Comparison of ENCODE assay signal across 8 cellular contexts in genomic region chr12:123384318-123384993, GRCh38. TPM values are rescaled to one million over a fixed set of nuclear protein-coding genes. Genes with fewer than 3 reads are reported as not detected.
DNase-seq lines count a peak whose midpoint lies in the region; ATAC-seq and TF ChIP-seq lines count a peak whose summit lies in the region.

No MANE protein-coding gene starts in this region.

- H3K4me1 Mint-ChIP-seq in T-cell = peaks cover 19 to 25% (median 25%) of the 10 kb centered on the region in 3 donors
- H3K4me1 Mint-ChIP-seq in endodermal cell = peaks cover 10% of the 10 kb centered on the region

- H3K4me3 Mint-ChIP-seq in T-cell (peak overlapping the region; percentile 87 to 96 (median 89)), endodermal cell (peak overlapping the region; percentile 90)

- no peak for TF ChIP-seq RAD21 in neural cell (conservative IDR thresholded peaks at IDR 0.05)

- H3K4me1 ChIP-seq in endodermal cell (ENCODE audit: control insufficient read depth, insufficient read depth, low read length) = peaks cover 4% of the 10 kb centered on the region

- H3K27me3 ChIP-seq in endodermal cell (ENCODE audit: control insufficient read depth, insufficient read depth, low read length, poor library complexity, severe bottlenecking) (no peaks in the 10 kb centered on the region), neural cell (ENCODE audit: insufficient read depth, low read depth, low read length) (no peaks in the 10 kb centered on the region)

- peak overlapping the region; percentile 46 for H2AFZ ChIP-seq in neural cell (ENCODE audit: low read depth, low read length)

- POLR2A ChIA-PET in T-cell (lab: Charles Lee) = interaction anchor here in 1 of 2 donors (0.6 to 1.4 kb wide), 3 partner anchors 19 to 884 kb away, joined by 3 to 6 read pairs (median 4); partner anchors contain the start of gene ZCCHC8

- H3K27ac ChIP-seq in endodermal cell (ENCODE audit: low read depth, low read length) (peak overlapping the region; percentile 30), neural cell (ENCODE audit: low read length) (no peak overlapping the region)

- H3K4me2 ChIP-seq in neural cell (ENCODE audit: low read length) = peak overlapping the region; percentile 49

- in situ Hi-C loops in ACHN (cut with HindIII; ENCODE audit: low pct_ligation_motif_present, low pct_unique_long_range_greater_than_20kb, low sequenced_read_pairs) = no loop called here

- peaks cover 4% of the 10 kb centered on the region for H3K79me2 ChIP-seq in neural cell (replicated peaks; ENCODE audit: insufficient read depth, low read length)

- CTCF ChIA-PET in T-cell (lab: Charles Lee) = interaction anchor here in 1 of 2 donors (0.6 to 1.5 kb wide), 6 partner anchors 19 to 858 kb away, joined by 3 to 14 read pairs (median 3); partner anchors contain the start of genes RSRC2 and SBNO1

- TF ChIP-seq EP300 in neural cell (conservative IDR thresholded peaks at IDR 0.05; ENCODE audit: poor library complexity, severe bottlenecking) = no peak

- DNase-seq in ACHN (peak; percentile 58), T-cell (peak in 2 of 34 experiments; percentile 6 to 11), endodermal cell (peak; percentile 76), NCI-H2107 treated with DMSO at 0.1 percent for 48 hours (lab: John Stamatoyannopoulos, UW; ENCODE audit: unreplicated experiment) (no peak)

- no peaks in the 10 kb centered on the region for H3K9me2 ChIP-seq in neural cell (ENCODE audit: insufficient read depth, low read length)

- H3K9ac ChIP-seq in endodermal cell (ENCODE audit: extremely low read depth, low read length, poor library complexity, severe bottlenecking) = peak overlapping the region; percentile 54
- H3K9ac ChIP-seq in neural cell (ENCODE audit: low read length) = peak overlapping the region; percentile 21

- H3K36me3 ChIP-seq in endodermal cell (ENCODE audit: control insufficient read depth, insufficient read depth, low read length) (no peaks in the 10 kb centered on the region), neural cell (ENCODE audit: insufficient read depth, low read length) (no peaks in the 10 kb centered on the region)

- H3K27me3 Mint-ChIP-seq in T-cell = no peaks in the 10 kb centered on the region
- no peaks in the 10 kb centered on the region for H3K27me3 Mint-ChIP-seq in endodermal cell (ENCODE audit: insufficient read depth)

- 0 to 3% methylated on average over 25 to 39 of the region's 41 CpGs for WGBS in endodermal cell (ENCODE audit: insufficient coverage in 1 of 2, insufficient read length in 1 of 2), 2 experiments

- H3K4me3 ChIP-seq in GM12875 (ENCODE audit: low read depth, low read length) = peak overlapping the region; percentile 86
- peak overlapping the region; percentile 89 for H3K4me3 ChIP-seq in endodermal cell (ENCODE audit: low read length)
- H3K4me3 ChIP-seq in neural cell (ENCODE audit: low read length) = peak overlapping the region; percentile 81

- no peaks in the 10 kb centered on the region for H3F3A ChIP-seq in neural cell (ENCODE audit: insufficient read depth, low read length, poor library complexity, severe bottlenecking)

- TF ChIP-seq CTCF in GM12875 (IDR thresholded peaks at IDR 0.05; ENCODE audit: borderline replicate concordance, insufficient read depth, low read depth, low read length) (peak; percentile 11; the same call in 1 of the 2 replicates), endodermal cell (conservative IDR thresholded peaks at IDR 0.05) (peak; percentile 12), neural cell (IDR thresholded peaks at IDR 0.05; ENCODE audit: poor library complexity, severe bottlenecking) (no peak)

- H3K9me3 ChIP-seq in endodermal cell (ENCODE audit: control insufficient read depth, low read length) (no peaks in the 10 kb centered on the region), neural cell (ENCODE audit: low read length) (no peaks in the 10 kb centered on the region)

- no peaks in the 10 kb centered on the region for H3K9me3 Mint-ChIP-seq in T-cell
- no peaks in the 10 kb centered on the region for H3K9me3 Mint-ChIP-seq in endodermal cell

- peak in 3 of 4 experiments; percentile 8 to 9 (median 8) for ATAC-seq in T-cell (replicated peaks in 1 of 4)
- no peak for ATAC-seq in HG02840 (IDR thresholded peaks at IDR 0.05; ENCODE audit: low FRiP score, unreplicated experiment)
- no peak for ATAC-seq in GM21619 (IDR thresholded peaks at IDR 0.05; ENCODE audit: unreplicated experiment)

- H4K20me1 ChIP-seq in neural cell (ENCODE audit: insufficient read depth) = no peaks in the 10 kb centered on the region

- H3K36me3 Mint-ChIP-seq in T-cell (no peaks in the 10 kb centered on the region), endodermal cell (ENCODE audit: low read depth) (no peaks in the 10 kb centered on the region)

- H3K27ac Mint-ChIP-seq in T-cell (peak overlapping the region in 1 of 2 donors; percentile 61), endodermal cell (peak overlapping the region; percentile 26)

TF ChIP-seq in neural cell, 6 proteins besides CTCF, POLR2A, EP300 and RAD21:
- TF ChIP-seq POLR2AphosphoS5 (IDR thresholded peaks at IDR 0.05) = no peak
- peak; percentile 38 for TF ChIP-seq MXI1 (conservative IDR thresholded peaks at IDR 0.05; ENCODE audit: poor library complexity, severe bottlenecking)

RNA-seq across cellular contexts. Expression of gene KMT5A, which starts 0.5 kb away (rescaled TPM):
- 10 to 100 TPM; 21.1 to 34.2 (median 31.8) TPM for total RNA-seq in T-cell
- total RNA-seq in endodermal cell = 10 to 100 TPM; 43.1 to 44.5 TPM
- 43.0 TPM for polyA plus RNA-seq in endodermal cell (2013, experiment 1 of 2)
- 46.0 TPM for polyA plus RNA-seq in endodermal cell (2013, experiment 2 of 2)
- polyA plus RNA-seq in neural cell = 28.9 and 40.0 TPM in 2 replicates
- 35.1 and 37.7 TPM in 2 replicates for polyA minus RNA-seq in neural cell

RNA-seq across cellular contexts. Expression of gene SBNO1, which starts 19.8 kb away (rescaled TPM):
- 10 to 100 TPM; 36.1 to 42.1 (median 38.6) TPM for total RNA-seq in T-cell
- total RNA-seq in endodermal cell = 10 to 100 TPM; 44.5 to 44.7 TPM
- polyA plus RNA-seq in endodermal cell (2013, experiment 1 of 2) = 20.6 TPM
- 20.9 TPM for polyA plus RNA-seq in endodermal cell (2013, experiment 2 of 2)
- polyA plus RNA-seq in neural cell = 17.9 and 18.5 TPM in 2 replicates
- polyA minus RNA-seq in neural cell = 55.8 and 74.4 TPM in 2 replicates

RNA-seq across cellular contexts. Expression of gene RILPL2, which starts 52.0 kb away (rescaled TPM):
- 10 to 100 TPM in 1 of 5 donors, 1 to 10 TPM in 4; 6.0 to 10.2 (median 7.1) TPM for total RNA-seq in T-cell
- total RNA-seq in endodermal cell = 1 to 10 TPM; 2.6 TPM
- polyA plus RNA-seq in endodermal cell (2013, experiment 1 of 2) = 1.3 TPM
- 1.2 TPM for polyA plus RNA-seq in endodermal cell (2013, experiment 2 of 2)
- 0.07 and 0.20 TPM in 2 replicates for polyA plus RNA-seq in neural cell
- 0.35 and 0.49 TPM in 2 replicates for polyA minus RNA-seq in neural cell

Comparison
In these comparisons a context has a peak if more than half of its experiments do, and no peak if none do; other contexts are left out.
1. ATAC-seq: peak in T-cell (3 of 4); none in HG02840 (single experiment) and GM21619 (single experiment).
2. Peak in every context shown above with its lines, with median percentiles within 50 percentile points of each other: H3K4me3 ChIP-seq.